In the genomic region with DNA sequence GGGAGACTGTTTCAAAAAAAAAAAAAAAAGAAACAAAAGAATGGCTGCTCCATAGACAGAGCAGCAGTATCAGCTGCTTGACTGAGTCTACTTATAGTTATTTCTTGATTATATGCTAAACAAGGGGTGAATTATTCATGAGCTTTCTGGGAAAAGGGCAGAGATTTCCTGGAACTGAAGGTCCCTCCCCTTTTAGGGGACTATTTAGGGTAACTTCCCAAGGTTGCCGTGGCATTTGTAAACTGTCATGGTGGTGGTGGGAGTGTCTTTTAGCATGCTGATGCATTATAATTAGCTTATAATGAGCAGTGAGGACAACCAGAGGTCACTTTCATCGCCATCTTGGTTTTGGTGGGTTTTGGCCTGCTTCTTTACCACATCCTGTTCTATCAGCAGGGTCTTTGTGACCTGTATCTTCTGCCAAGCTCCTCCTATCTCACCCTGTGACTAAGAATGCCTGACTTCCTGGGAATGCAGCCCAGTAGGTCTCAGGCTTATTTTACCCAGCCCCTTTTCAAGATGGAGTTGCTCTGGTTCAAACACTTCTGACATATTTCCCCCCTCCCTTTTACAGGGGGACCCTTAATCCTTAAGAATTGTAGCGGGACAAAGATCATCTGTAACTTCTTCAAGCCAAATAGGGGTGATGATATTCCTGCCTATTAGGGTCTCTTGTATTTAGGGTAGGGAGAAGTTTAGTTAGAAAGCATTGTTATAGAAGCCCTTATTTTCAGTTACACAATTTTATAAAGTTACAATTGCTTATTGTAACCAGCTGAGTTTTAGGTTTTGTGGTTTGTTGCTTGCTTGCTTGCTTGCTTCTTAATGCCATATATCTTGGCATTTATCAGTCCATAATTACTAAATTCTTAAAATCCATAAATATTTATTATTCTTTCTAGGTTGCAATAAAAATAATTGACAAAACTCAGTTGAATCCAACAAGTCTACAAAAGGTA, we compare ENCODE assay signal across 1 cellular context.
TF ChIP-seq lines count a peak whose summit lies in the region.

No MANE protein-coding gene starts in this region.

TF ChIP-seq in K562, 482 proteins besides CTCF, POLR2A, EP300 and RAD21 (continued from another document and continues in another):
- TF ChIP-seq, protein P1, sequence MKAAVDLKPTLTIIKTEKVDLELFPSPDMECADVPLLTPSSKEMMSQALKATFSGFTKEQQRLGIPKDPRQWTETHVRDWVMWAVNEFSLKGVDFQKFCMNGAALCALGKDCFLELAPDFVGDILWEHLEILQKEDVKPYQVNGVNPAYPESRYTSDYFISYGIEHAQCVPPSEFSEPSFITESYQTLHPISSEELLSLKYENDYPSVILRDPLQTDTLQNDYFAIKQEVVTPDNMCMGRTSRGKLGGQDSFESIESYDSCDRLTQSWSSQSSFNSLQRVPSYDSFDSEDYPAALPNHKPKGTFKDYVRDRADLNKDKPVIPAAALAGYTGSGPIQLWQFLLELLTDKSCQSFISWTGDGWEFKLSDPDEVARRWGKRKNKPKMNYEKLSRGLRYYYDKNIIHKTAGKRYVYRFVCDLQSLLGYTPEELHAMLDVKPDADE (conservative IDR thresholded peaks at IDR 0.05; ENCODE audit: control insufficient read depth, low read depth, low read length) = no peak
- TF ChIP-seq MTF1 (CRISPR knock-in tag; IDR thresholded peaks at IDR 0.05; ENCODE audit: borderline replicate concordance) (peak; percentile 99), TFAM (CRISPR knock-in tag; conservative IDR thresholded peaks at IDR 0.05) (no peak), TBP (optimal IDR thresholded peaks at IDR 0.05; ENCODE audit: low read depth, low read length) (no peak), ZNF764 (CRISPR knock-in tag; IDR thresholded peaks at IDR 0.05; ENCODE audit: low read depth) (peak; percentile 90), SMARCE1 (IDR thresholded peaks at IDR 0.05) (peak; percentile 50; the same call in 1 of the 2 replicates), TCF3 (CRISPR knock-in tag; IDR thresholded peaks at IDR 0.05) (peak; percentile 26; the same call in 1 of the 2 replicates), SMARCA4 (IDR thresholded peaks at IDR 0.05) (no peak; the same call in 1 of the 2 replicates), HNRNPK (IDR thresholded peaks at IDR 0.05; ENCODE audit: low read depth, low read length, poor library complexity, severe bottlenecking) (no peak), ZNF561 (CRISPR knock-in tag; conservative IDR thresholded peaks at IDR 0.05) (peak; percentile 99), ZNF445 (CRISPR knock-in tag; IDR thresholded peaks at IDR 0.05; ENCODE audit: low read depth) (peak; percentile 99), ZSCAN29 (IDR thresholded peaks at IDR 0.05) (no peak), XRCC5 (IDR thresholded peaks at IDR 0.05; ENCODE audit: low read depth, low read length) (no peak), ZFP1 (CRISPR knock-in tag; IDR thresholded peaks at IDR 0.05) (peak; percentile 99), MEF2D (tag; conservative IDR thresholded peaks at IDR 0.05; ENCODE audit: low read depth) (peak; percentile 100), ZNF133 (CRISPR knock-in tag; IDR thresholded peaks at IDR 0.05) (peak; percentile 99), HMGN3 (IDR thresholded peaks at IDR 0.05; ENCODE audit: borderline replicate concordance, extremely low read depth, insufficient read length, low read depth, low read length) (no peak), SRSF9 (IDR thresholded peaks at IDR 0.05; ENCODE audit: borderline replicate concordance, low read depth, low read length) (no peak), JUN (IDR thresholded peaks at IDR 0.05; ENCODE audit: borderline replicate concordance, low read depth, low read length) (no peak), JUN (CRISPR knock-in tag; IDR thresholded peaks at IDR 0.05; ENCODE audit: borderline replicate concordance) (no peak), MYBL2 (IDR thresholded peaks at IDR 0.05; ENCODE audit: low read depth) (no peak), MYBL2 (CRISPR knock-in tag; IDR thresholded peaks at IDR 0.05; ENCODE audit: borderline replicate concordance) (no peak), ZNF347 (CRISPR knock-in tag; IDR thresholded peaks at IDR 0.05; ENCODE audit: low read depth) (peak; percentile 98), SMAD4 (CRISPR knock-in tag; conservative IDR thresholded peaks at IDR 0.05) (peak; percentile 100), XRCC4 (IDR thresholded peaks at IDR 0.05; ENCODE audit: extremely low read depth, insufficient read depth, insufficient read length) (no peak), ATF1 (CRISPR knock-in tag; IDR thresholded peaks at IDR 0.05) (no peak), ATF1 (tag; IDR thresholded peaks at IDR 0.05) (peak; percentile 92), PHTF2 (CRISPR knock-in tag; IDR thresholded peaks at IDR 0.05) (peak; percentile 98), HIVEP1 (CRISPR knock-in tag; IDR thresholded peaks at IDR 0.05) (peak; percentile 100), PHF21A (IDR thresholded peaks at IDR 0.05; ENCODE audit: borderline replicate concordance, low read depth) (no peak), NCOA2 (IDR thresholded peaks at IDR 0.05; ENCODE audit: partially characterized antibody in 2 of 2) (no peak), FOS (IDR thresholded peaks at IDR 0.05; ENCODE audit: extremely low read depth, insufficient read length) (no peak)
- TF ChIP-seq, protein P2, sequence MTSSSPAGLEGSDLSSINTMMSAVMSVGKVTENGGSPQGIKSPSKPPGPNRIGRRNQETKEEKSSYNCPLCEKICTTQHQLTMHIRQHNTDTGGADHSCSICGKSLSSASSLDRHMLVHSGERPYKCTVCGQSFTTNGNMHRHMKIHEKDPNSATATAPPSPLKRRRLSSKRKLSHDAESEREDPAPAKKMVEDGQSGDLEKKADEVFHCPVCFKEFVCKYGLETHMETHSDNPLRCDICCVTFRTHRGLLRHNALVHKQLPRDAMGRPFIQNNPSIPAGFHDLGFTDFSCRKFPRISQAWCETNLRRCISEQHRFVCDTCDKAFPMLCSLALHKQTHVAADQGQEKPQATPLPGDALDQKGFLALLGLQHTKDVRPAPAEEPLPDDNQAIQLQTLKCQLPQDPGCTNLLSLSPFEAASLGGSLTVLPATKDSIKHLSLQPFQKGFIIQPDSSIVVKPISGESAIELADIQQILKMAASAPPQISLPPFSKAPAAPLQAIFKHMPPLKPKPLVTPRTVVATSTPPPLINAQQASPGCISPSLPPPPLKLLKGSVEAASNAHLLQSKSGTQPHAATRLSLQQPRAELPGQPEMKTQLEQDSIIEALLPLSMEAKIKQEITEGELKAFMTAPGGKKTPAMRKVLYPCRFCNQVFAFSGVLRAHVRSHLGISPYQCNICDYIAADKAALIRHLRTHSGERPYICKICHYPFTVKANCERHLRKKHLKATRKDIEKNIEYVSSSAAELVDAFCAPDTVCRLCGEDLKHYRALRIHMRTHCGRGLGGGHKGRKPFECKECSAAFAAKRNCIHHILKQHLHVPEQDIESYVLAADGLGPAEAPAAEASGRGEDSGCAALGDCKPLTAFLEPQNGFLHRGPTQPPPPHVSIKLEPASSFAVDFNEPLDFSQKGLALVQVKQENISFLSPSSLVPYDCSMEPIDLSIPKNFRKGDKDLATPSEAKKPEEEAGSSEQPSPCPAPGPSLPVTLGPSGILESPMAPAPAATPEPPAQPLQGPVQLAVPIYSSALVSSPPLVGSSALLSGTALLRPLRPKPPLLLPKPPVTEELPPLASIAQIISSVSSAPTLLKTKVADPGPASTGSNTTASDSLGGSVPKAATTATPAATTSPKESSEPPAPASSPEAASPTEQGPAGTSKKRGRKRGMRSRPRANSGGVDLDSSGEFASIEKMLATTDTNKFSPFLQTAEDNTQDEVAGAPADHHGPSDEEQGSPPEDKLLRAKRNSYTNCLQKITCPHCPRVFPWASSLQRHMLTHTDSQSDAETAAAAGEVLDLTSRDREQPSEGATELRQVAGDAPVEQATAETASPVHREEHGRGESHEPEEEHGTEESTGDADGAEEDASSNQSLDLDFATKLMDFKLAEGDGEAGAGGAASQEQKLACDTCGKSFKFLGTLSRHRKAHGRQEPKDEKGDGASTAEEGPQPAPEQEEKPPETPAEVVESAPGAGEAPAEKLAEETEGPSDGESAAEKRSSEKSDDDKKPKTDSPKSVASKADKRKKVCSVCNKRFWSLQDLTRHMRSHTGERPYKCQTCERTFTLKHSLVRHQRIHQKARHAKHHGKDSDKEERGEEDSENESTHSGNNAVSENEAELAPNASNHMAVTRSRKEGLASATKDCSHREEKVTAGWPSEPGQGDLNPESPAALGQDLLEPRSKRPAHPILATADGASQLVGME (CRISPR knock-in tag; IDR thresholded peaks at IDR 0.05) = peak; percentile 100
- TF ChIP-seq, protein P3, sequence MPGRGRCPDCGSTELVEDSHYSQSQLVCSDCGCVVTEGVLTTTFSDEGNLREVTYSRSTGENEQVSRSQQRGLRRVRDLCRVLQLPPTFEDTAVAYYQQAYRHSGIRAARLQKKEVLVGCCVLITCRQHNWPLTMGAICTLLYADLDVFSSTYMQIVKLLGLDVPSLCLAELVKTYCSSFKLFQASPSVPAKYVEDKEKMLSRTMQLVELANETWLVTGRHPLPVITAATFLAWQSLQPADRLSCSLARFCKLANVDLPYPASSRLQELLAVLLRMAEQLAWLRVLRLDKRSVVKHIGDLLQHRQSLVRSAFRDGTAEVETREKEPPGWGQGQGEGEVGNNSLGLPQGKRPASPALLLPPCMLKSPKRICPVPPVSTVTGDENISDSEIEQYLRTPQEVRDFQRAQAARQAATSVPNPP (IDR thresholded peaks at IDR 0.05; ENCODE audit: borderline replicate concordance, insufficient read depth, insufficient read length) = no peak
- TF ChIP-seq, protein P4, sequence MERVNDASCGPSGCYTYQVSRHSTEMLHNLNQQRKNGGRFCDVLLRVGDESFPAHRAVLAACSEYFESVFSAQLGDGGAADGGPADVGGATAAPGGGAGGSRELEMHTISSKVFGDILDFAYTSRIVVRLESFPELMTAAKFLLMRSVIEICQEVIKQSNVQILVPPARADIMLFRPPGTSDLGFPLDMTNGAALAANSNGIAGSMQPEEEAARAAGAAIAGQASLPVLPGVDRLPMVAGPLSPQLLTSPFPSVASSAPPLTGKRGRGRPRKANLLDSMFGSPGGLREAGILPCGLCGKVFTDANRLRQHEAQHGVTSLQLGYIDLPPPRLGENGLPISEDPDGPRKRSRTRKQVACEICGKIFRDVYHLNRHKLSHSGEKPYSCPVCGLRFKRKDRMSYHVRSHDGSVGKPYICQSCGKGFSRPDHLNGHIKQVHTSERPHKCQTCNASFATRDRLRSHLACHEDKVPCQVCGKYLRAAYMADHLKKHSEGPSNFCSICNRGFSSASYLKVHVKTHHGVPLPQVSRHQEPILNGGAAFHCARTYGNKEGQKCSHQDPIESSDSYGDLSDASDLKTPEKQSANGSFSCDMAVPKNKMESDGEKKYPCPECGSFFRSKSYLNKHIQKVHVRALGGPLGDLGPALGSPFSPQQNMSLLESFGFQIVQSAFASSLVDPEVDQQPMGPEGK (CRISPR knock-in tag; IDR thresholded peaks at IDR 0.05; ENCODE audit: borderline replicate concordance) = peak; percentile 99
- TF ChIP-seq, protein P5, sequence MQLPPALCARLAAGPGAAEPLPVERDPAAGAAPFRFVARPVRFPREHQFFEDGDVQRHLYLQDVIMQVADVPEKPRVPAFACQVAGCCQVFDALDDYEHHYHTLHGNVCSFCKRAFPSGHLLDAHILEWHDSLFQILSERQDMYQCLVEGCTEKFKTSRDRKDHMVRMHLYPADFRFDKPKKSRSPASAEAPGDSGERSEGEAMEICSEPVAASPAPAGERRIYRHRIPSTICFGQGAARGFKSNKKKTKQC (CRISPR knock-in tag; IDR thresholded peaks at IDR 0.05) = no peak
- TF ChIP-seq, protein P6, sequence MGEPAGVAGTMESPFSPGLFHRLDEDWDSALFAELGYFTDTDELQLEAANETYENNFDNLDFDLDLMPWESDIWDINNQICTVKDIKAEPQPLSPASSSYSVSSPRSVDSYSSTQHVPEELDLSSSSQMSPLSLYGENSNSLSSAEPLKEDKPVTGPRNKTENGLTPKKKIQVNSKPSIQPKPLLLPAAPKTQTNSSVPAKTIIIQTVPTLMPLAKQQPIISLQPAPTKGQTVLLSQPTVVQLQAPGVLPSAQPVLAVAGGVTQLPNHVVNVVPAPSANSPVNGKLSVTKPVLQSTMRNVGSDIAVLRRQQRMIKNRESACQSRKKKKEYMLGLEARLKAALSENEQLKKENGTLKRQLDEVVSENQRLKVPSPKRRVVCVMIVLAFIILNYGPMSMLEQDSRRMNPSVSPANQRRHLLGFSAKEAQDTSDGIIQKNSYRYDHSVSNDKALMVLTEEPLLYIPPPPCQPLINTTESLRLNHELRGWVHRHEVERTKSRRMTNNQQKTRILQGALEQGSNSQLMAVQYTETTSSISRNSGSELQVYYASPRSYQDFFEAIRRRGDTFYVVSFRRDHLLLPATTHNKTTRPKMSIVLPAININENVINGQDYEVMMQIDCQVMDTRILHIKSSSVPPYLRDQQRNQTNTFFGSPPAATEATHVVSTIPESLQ (CRISPR knock-in tag; IDR thresholded peaks at IDR 0.05) = no peak
- TF ChIP-seq, protein P7, sequence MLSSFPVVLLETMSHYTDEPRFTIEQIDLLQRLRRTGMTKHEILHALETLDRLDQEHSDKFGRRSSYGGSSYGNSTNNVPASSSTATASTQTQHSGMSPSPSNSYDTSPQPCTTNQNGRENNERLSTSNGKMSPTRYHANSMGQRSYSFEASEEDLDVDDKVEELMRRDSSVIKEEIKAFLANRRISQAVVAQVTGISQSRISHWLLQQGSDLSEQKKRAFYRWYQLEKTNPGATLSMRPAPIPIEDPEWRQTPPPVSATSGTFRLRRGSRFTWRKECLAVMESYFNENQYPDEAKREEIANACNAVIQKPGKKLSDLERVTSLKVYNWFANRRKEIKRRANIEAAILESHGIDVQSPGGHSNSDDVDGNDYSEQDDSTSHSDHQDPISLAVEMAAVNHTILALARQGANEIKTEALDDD (IDR thresholded peaks at IDR 0.05) = peak; percentile 21; the same call in 1 of the 2 replicates
- TF ChIP-seq, protein P8, sequence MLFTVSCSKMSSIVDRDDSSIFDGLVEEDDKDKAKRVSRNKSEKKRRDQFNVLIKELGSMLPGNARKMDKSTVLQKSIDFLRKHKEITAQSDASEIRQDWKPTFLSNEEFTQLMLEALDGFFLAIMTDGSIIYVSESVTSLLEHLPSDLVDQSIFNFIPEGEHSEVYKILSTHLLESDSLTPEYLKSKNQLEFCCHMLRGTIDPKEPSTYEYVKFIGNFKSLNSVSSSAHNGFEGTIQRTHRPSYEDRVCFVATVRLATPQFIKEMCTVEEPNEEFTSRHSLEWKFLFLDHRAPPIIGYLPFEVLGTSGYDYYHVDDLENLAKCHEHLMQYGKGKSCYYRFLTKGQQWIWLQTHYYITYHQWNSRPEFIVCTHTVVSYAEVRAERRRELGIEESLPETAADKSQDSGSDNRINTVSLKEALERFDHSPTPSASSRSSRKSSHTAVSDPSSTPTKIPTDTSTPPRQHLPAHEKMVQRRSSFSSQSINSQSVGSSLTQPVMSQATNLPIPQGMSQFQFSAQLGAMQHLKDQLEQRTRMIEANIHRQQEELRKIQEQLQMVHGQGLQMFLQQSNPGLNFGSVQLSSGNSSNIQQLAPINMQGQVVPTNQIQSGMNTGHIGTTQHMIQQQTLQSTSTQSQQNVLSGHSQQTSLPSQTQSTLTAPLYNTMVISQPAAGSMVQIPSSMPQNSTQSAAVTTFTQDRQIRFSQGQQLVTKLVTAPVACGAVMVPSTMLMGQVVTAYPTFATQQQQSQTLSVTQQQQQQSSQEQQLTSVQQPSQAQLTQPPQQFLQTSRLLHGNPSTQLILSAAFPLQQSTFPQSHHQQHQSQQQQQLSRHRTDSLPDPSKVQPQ (CRISPR knock-in tag; IDR thresholded peaks at IDR 0.05; ENCODE audit: borderline replicate concordance) = peak; percentile 98
